1 cellular context compared by ENCODE assay signal in the genomic region with DNA sequence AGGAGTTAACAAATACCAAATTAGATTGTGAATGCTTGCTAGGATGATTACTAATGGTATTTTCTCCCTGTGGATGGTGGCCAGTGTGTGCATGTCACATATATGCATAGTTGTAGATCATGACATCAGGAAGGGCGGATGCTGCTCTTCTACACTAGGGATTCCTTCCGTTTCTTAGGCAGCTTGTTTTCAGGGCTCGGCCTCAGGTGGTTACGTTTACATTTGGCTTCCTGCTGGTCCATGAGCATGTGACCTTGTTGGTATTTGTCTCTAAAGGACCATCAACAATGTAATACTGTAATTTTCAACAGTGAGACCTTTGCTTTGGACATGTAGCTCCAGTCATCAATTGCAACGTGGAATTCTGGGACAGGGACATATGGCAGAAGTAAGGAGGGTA.
TF ChIP-seq lines count a peak whose summit lies in the region.

No MANE protein-coding gene starts in this region.

TF ChIP-seq in GM23338, 12 proteins besides CTCF, POLR2A, EP300 and RAD21 (continued from another document):
- TF ChIP-seq ZNF114 (CRISPR knock-in tag; IDR thresholded peaks at IDR 0.05), result no peak
